ENCODE assay signal across 23 cellular contexts in genomic region chr2:240296104-240296406, GRCh38.
"Had no signal": no experiment of that assay in that cellular context is flagged by ENCODE, and none has a peak within 500 bp of the region (broad histone marks: within the 10 kb centered on the region; RNA-seq: fewer than 3 reads in every experiment).

No MANE protein-coding gene starts in this region.

- DNase-seq: activated CD4-positive, alpha-beta T cell treated with anti-CD3 and anti-CD28 coated beads for 48 hours; activated CD4-positive, alpha-beta T cell treated with anti-CD3 and anti-CD28 coated beads, Interleukin-2, amount 50 U/mL, for 48 hours; activated CD8-positive, alpha-beta memory T cell treated with anti-CD3 and anti-CD28 coated beads, Interleukin-2, amount 50 U/mL, for 48 hours; activated gamma-delta T cell treated with Interleukin-2 at 50 U/mL for 16 hours; activated T-cell treated with anti-CD3 and anti-CD28 coated beads, Interleukin-2, amount 50 U/mL, for 4 hours; cortex of kidney; effector memory CD8-positive, alpha-beta T cell; erythroblast; hippocampal formation; left cardiac atrium; naive B cell; occipital lobe; right lobe of liver; stimulated activated CD4-positive, alpha-beta T cell treated with anti-CD3 and anti-CD28 coated beads, Interleukin-2, amount 100 ng/mL, for 48 hours; stimulated activated naive CD4-positive, alpha-beta T cell treated with Interleukin-2 at 50 U/mL for 16 hours; T-helper 9 cell; testis; transverse colon had no signal

- H3K9me3 ChIP-seq: gastroesophageal sphincter, right lobe of liver, testis, transverse colon had no signal

- H3K36me3 ChIP-seq: gastroesophageal sphincter, right lobe of liver, transverse colon had no signal

- H3K27me3 ChIP-seq: gastroesophageal sphincter, right lobe of liver, testis, transverse colon had no signal

- ATAC-seq: activated CD4-positive, CD25-positive, alpha-beta regulatory T cell treated with anti-CD3 and anti-CD28 coated beads, Interleukin-2, amount 50 U/mL, for 24 hours; activated naive CD4-positive, alpha-beta T cell treated with anti-CD3 and anti-CD28 coated beads, Interleukin-2, amount 50 U/mL, for 72 hours; activated T-cell treated with anti-CD3 and anti-CD28 coated beads, Interleukin-2, amount 50 U/mL, for 4 hours; activated T-helper 17 cell treated with anti-CD3 and anti-CD28 coated beads, Interleukin-2, amount 50 U/mL, for 72 hours; effector memory CD8-positive, alpha-beta T cell; gastroesophageal sphincter; left cardiac atrium; right lobe of liver had no signal

- H3K27ac ChIP-seq: gastroesophageal sphincter, right lobe of liver, testis, transverse colon, VCaP had no signal

- H3K4me3 ChIP-seq: gastroesophageal sphincter, right lobe of liver, testis, transverse colon had no signal

- H3K4me1 ChIP-seq: gastroesophageal sphincter, right lobe of liver, testis, transverse colon had no signal
